Comparison of ENCODE assay signal across 11 cellular contexts in genomic region chr9:11469745-11470144, GRCh38.
"Had no signal": no experiment of that assay in that cellular context is flagged by ENCODE, and none has a peak within 500 bp of the region (broad histone marks: within the 10 kb centered on the region; RNA-seq: fewer than 3 reads in every experiment).

No MANE protein-coding gene starts in this region.

- H3K4me1 Mint-ChIP-seq: GM23338, H9 had no signal

- H3K27ac ChIP-seq: GM23248 had no signal

- DNase-seq: GM23248, GOT3, H7, H9, HCEC 1CT, HFFc6 had no signal

- H3K4me3 ChIP-seq: GM23248, GM23338, HAP-1 had no signal

- ATAC-seq: GM23338, HCT116 had no signal

- H3K27ac Mint-ChIP-seq: GM23338, H9, HFFc6 had no signal

- H3K4me1 ChIP-seq: HAP-1 had no signal

- H3K4me2 ChIP-seq: GM23338 had no signal

- H3K4me3 Mint-ChIP-seq: GM23338, H9, HFFc6 had no signal

- H3K9me3 ChIP-seq: HAP-1 had no signal

- H3K9ac ChIP-seq: GM23248 had no signal

- H2AFZ ChIP-seq: GM23248, GM23338 had no signal

- H3K36me3 ChIP-seq: HAP-1 had no signal

- FAIRE-seq: H1, H54 had no signal

- H3K9me3 Mint-ChIP-seq: GM23338 had no signal
